Comparison of ENCODE assay signal across 14 cellular contexts in genomic region chr18:13539843-13540535, GRCh38.
DNase-seq lines count a peak whose midpoint lies in the region; ATAC-seq and TF ChIP-seq lines count a peak whose summit lies in the region.
"Had no signal": no experiment of that assay in that cellular context is flagged by ENCODE, and none has a peak within 500 bp of the region (broad histone marks: within the 10 kb centered on the region; RNA-seq: fewer than 3 reads in every experiment).

No MANE protein-coding gene starts in this region.

- intact Hi-C loops in activated CD8-positive, alpha-beta T cell treated with anti-CD3 and anti-CD28 coated beads for 36 hours (cut with micrococcal nuclease), result loop anchor here (10.0 kb wide), 1 partner anchor 325 kb away; the partner anchor contains the start of gene LDLRAD4
- intact Hi-C loops in mucosa of descending colon (cut with DNase I, micrococcal nuclease) (loop anchor here (5.0 to 10.0 kb wide), 2 partner anchors 323 to 325 kb away; partner anchors contain the start of gene LDLRAD4 (in 2 of the 2)), transverse colon (cut with DNase I; ENCODE audit: low total_unique reads) (no loop called here)

- peaks cover 64% of the 10 kb centered on the region for H3K4me1 Mint-ChIP-seq in activated T-cell treated with anti-CD3 and anti-CD28 coated beads, Interleukin-2, amount 50 U/mL, for 72 hours (ENCODE audit: low read depth)
- peaks cover 64% of the 10 kb centered on the region for H3K4me1 Mint-ChIP-seq in activated CD8-positive, alpha-beta T cell treated with anti-CD3 and anti-CD28 coated beads for 36 hours (ENCODE audit: low read depth)

- H3K36me3 ChIP-seq in mucosa of descending colon (ENCODE audit: low read depth) (no peaks in the 10 kb centered on the region), transverse colon (no peaks in the 10 kb centered on the region)

- peak overlapping the region; percentile 94 for H3K27ac Mint-ChIP-seq in activated T-cell treated with anti-CD3 and anti-CD28 coated beads, Interleukin-2, amount 50 U/mL, for 72 hours
- peak overlapping the region; percentile 87 for H3K27ac Mint-ChIP-seq in activated CD8-positive, alpha-beta T cell treated with anti-CD3 and anti-CD28 coated beads for 36 hours
- H3K27ac Mint-ChIP-seq: nephron progenitor cell had no signal

- 33 to 58% methylated on average over 2 to 4 of the region's 4 CpGs for WGBS in transverse colon (ENCODE audit: low coverage in 1 of 2), 2 donors

- no peaks in the 10 kb centered on the region for H3K27me3 Mint-ChIP-seq in activated T-cell treated with anti-CD3 and anti-CD28 coated beads, Interleukin-2, amount 50 U/mL, for 72 hours (ENCODE audit: low read depth)
- H3K27me3 Mint-ChIP-seq in activated CD8-positive, alpha-beta T cell treated with anti-CD3 and anti-CD28 coated beads for 36 hours, result no peaks in the 10 kb centered on the region

- TF ChIP-seq CTCF in activated CD8-positive, alpha-beta T cell treated with anti-CD3 and anti-CD28 coated beads for 36 hours (IDR thresholded peaks at IDR 0.05), result no peak
- TF ChIP-seq CTCF in mucosa of descending colon (IDR thresholded peaks at IDR 0.05), result no peak
- no peak for TF ChIP-seq CTCF in transverse colon (IDR thresholded peaks at IDR 0.05)

- CTCF ChIA-PET in activated CD8-positive, alpha-beta T cell treated with anti-CD3 and anti-CD28 coated beads for 36 hours (lab: Charles Lee), result interaction anchor here (1.6 to 2.0 kb wide), 2 partner anchors 323 to 324 kb away, joined by 5 to 7 read pairs; no protein-coding TSS in a partner anchor

- POLR2A ChIA-PET in activated CD8-positive, alpha-beta T cell treated with anti-CD3 and anti-CD28 coated beads for 36 hours (lab: Charles Lee), result no interaction called here

- H3K27ac ChIP-seq in transverse colon, result peak overlapping the region; percentile 78 to 82 (median 78)

- peak overlapping the region; percentile 7 to 64 for H3K4me3 Mint-ChIP-seq in activated T-cell treated with anti-CD3 and anti-CD28 coated beads, Interleukin-2, amount 50 U/mL, for 72 hours
- no peak overlapping the region for H3K4me3 Mint-ChIP-seq in activated CD8-positive, alpha-beta T cell treated with anti-CD3 and anti-CD28 coated beads for 36 hours
- H3K4me3 Mint-ChIP-seq: nephron progenitor cell had no signal

- ATAC-seq in activated T-cell treated with anti-CD3 and anti-CD28 coated beads, Interleukin-2, amount 50 U/mL, for 72 hours (replicated peaks in 1 of 2), result no peak
- ATAC-seq in activated CD8-positive, alpha-beta T cell treated with anti-CD3 and anti-CD28 coated beads for 36 hours, result no peak
- ATAC-seq in mucosa of descending colon, result peak; percentile 32

- H3K4me3 ChIP-seq in mucosa of descending colon (no peak overlapping the region), transverse colon (no peak overlapping the region)

- no peak for DNase-seq in activated T-cell treated with anti-CD3 and anti-CD28 coated beads, Interleukin-2, amount 50 U/mL, for 72 hours
- DNase-seq in activated T-cell treated with anti-CD3 and anti-CD28 coated beads, Interleukin-2, amount 50 U/mL, for 1 hour, result no peak
- no peak for DNase-seq in activated CD8-positive, alpha-beta T cell treated with anti-CD3 and anti-CD28 coated beads for 36 hours
- DNase-seq in mucosa of descending colon, result no peak
- DNase-seq in transverse colon, result no peak
- no peak for DNase-seq in hippocampal formation (lab: John Stamatoyannopoulos, UW)
- DNase-seq in NCI-H1436 treated with DMSO at 0.1 percent for 48 hours (lab: John Stamatoyannopoulos, UW), result no peak
- DNase-seq in AG08396 (ENCODE audit: low spot score), result no peak
- DNase-seq: effector memory CD4-positive, alpha-beta T cell; KBM-7; kidney; NCI-H2171; nephron progenitor cell; trophoblast cell had no signal

- TF ChIP-seq POLR2A in transverse colon (IDR thresholded peaks at IDR 0.05), result no peak

- no peaks in the 10 kb centered on the region for H3K27me3 ChIP-seq in transverse colon

- H3K4me1 ChIP-seq in mucosa of descending colon (ENCODE audit: low read depth) (peaks cover 33% of the 10 kb centered on the region), transverse colon (peaks cover 41 to 71% (median 58%) of the 10 kb centered on the region in 4 donors)

- in situ Hi-C loops in transverse colon (cut with MboI; ENCODE audit: low pct_ligation_motif_present in 1 of 4, low pct_unique_long_range_greater_than_20kb in 1 of 4, low sequenced_read_pairs in 3 of 4), result loop anchor here in 3 of 4 donors (25.0 kb wide), 2 partner anchors 103 to 328 kb away; partner anchors contain the start of gene LDLRAD4 (in 3 of the 3)

- H3K9me3 ChIP-seq in mucosa of descending colon (no peaks in the 10 kb centered on the region), transverse colon (no peaks in the 10 kb centered on the region)

- no peaks in the 10 kb centered on the region for H3K9me3 Mint-ChIP-seq in activated T-cell treated with anti-CD3 and anti-CD28 coated beads, Interleukin-2, amount 50 U/mL, for 72 hours
- no peaks in the 10 kb centered on the region for H3K9me3 Mint-ChIP-seq in activated CD8-positive, alpha-beta T cell treated with anti-CD3 and anti-CD28 coated beads for 36 hours
- H3K9me3 Mint-ChIP-seq: nephron progenitor cell had no signal

- TF ChIP-seq EP300 in transverse colon (IDR thresholded peaks at IDR 0.05; ENCODE audit: low read depth), result no peak

- H3K36me3 Mint-ChIP-seq in activated T-cell treated with anti-CD3 and anti-CD28 coated beads, Interleukin-2, amount 50 U/mL, for 72 hours (ENCODE audit: insufficient read depth in 2 of 2), result peaks cover 0 to 1% of the 10 kb centered on the region in 2 donors
- H3K36me3 Mint-ChIP-seq in activated CD8-positive, alpha-beta T cell treated with anti-CD3 and anti-CD28 coated beads for 36 hours (ENCODE audit: low read depth), result peaks cover 4% of the 10 kb centered on the region
